ENCODE assay signal across 12 cellular contexts in the genomic region with DNA sequence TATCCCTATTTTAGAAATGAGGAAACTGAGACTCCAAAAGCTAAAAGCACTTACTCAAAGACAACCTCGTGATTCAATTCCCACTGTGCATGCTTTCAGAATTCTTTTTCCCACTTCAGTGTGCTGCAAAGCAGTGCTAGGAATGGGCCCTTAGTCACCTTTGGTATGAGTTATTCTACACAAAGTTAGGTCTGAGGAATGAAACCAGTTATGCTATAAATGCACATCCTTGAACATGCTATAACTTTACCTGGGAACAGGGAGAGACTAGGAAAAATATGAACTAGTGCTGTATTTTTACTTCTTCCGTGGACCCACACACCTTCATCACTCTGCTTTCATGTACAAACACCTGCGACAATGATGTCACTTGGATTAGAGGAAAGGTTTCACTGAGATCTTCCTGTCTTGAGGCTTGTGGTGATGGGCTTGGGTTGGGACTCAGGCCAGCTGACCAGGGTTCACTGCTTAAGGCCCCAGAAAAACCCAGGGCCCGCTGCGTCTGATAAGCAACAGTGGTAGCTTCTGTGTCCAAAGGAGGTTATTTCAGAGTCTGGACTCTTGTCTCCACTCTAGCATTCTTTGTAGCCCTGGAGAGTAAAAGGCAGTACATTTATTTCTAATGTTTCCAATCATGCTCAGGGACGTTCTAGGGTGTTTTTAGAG.
DNase-seq lines count a peak whose midpoint lies in the region; ATAC-seq and TF ChIP-seq lines count a peak whose summit lies in the region.
"Had no signal": no experiment of that assay in that cellular context is flagged by ENCODE, and none has a peak within 500 bp of the region (broad histone marks: within the 10 kb centered on the region; RNA-seq: fewer than 3 reads in every experiment).

No MANE protein-coding gene starts in this region.

- H2BK15ac ChIP-seq in mesenchymal stem cell (ENCODE audit: low read depth, poor library complexity, severe bottlenecking) = no peak overlapping the region

- H3K27me3 ChIP-seq in OCI-LY3 (ENCODE audit: low read depth, low read length) (no peaks in the 10 kb centered on the region), endocrine pancreas (ENCODE audit: control insufficient read depth, insufficient read depth, low read length) (no peaks in the 10 kb centered on the region), mesenchymal stem cell (ENCODE audit: control insufficient read depth in 1 of 2, insufficient read depth in 1 of 2, low read length in 2 of 2) (no peaks in the 10 kb centered on the region)

- H3K27ac Mint-ChIP-seq in activated CD8-positive, alpha-beta memory T cell treated with anti-CD3 and anti-CD28 coated beads, Interleukin-2, amount 10 ng/mL, durations not matched to agents 7 days and 5 days = no peak overlapping the region
- H3K27ac Mint-ChIP-seq: activated naive CD4-positive, alpha-beta T cell treated with anti-CD3 and anti-CD28 coated beads for 36 hours; CD4-positive, alpha-beta T cell had no signal

- peaks cover 7% of the 10 kb centered on the region for H3K4me1 Mint-ChIP-seq in activated CD8-positive, alpha-beta memory T cell treated with anti-CD3 and anti-CD28 coated beads, Interleukin-2, amount 10 ng/mL, durations not matched to agents 7 days and 5 days

- H3K27ac ChIP-seq in OCI-LY3 (ENCODE audit: low read length) = no peak overlapping the region
- H3K27ac ChIP-seq in mesenchymal stem cell (ENCODE audit: low read length, poor library complexity, severe bottlenecking) = peak overlapping the region; percentile 72

- no peaks in the 10 kb centered on the region for H3K9me3 ChIP-seq in OCI-LY3 (ENCODE audit: insufficient read depth, low read length)
- H3K9me3 ChIP-seq in endocrine pancreas (ENCODE audit: control insufficient read depth, low read length) = no peaks in the 10 kb centered on the region
- H3K9me3 ChIP-seq in mesenchymal stem cell (ENCODE audit: control insufficient read depth, low read length) = no peaks in the 10 kb centered on the region

- peak; percentile 4 for ATAC-seq in GM19043 (IDR thresholded peaks at IDR 0.05; ENCODE audit: low read depth, unreplicated experiment)
- ATAC-seq in GM19452 (IDR thresholded peaks at IDR 0.05; ENCODE audit: unreplicated experiment) = no peak
- no peak for ATAC-seq in activated CD8-positive, alpha-beta memory T cell treated with anti-CD3 and anti-CD28 coated beads, Interleukin-2, amount 10 ng/mL, durations not matched to agents 7 days and 5 days

- H2BK120ac ChIP-seq in mesenchymal stem cell (ENCODE audit: low read depth, low read length) = no peak overlapping the region

- no peak overlapping the region for H3K18ac ChIP-seq in mesenchymal stem cell (ENCODE audit: low read depth in 1 of 2, low read length in 2 of 2)

- DNase-seq in mesenchymal stem cell = peak; percentile 26
- DNase-seq in activated CD8-positive, alpha-beta memory T cell treated with anti-CD3 and anti-CD28 coated beads, Interleukin-2, amount 10 ng/mL, durations not matched to agents 7 days and 5 days = no peak
- DNase-seq in NCI-H748 treated with DMSO at 0.1 percent for 48 hours (lab: John Stamatoyannopoulos, UW) = no peak
- no peak for DNase-seq in pons (ENCODE audit: low spot score)
- DNase-seq: NCI-H2171, occipital lobe had no signal

- H3K9ac ChIP-seq in OCI-LY3 (ENCODE audit: low read length) = no peak overlapping the region
- H3K9ac ChIP-seq in endocrine pancreas (ENCODE audit: control insufficient read depth, insufficient read depth, low read length) = no peak overlapping the region
- H3K9ac ChIP-seq in mesenchymal stem cell (ENCODE audit: low read length) = peak overlapping the region; percentile 83

- peak overlapping the region in 1 of 2 experiments; percentile 21 for H3K4ac ChIP-seq in mesenchymal stem cell (ENCODE audit: low read depth in 1 of 2, low read length in 2 of 2)

- no peaks in the 10 kb centered on the region for H3K36me3 Mint-ChIP-seq in activated CD8-positive, alpha-beta memory T cell treated with anti-CD3 and anti-CD28 coated beads, Interleukin-2, amount 10 ng/mL, durations not matched to agents 7 days and 5 days

- H3K4me3 ChIP-seq in OCI-LY3 (ENCODE audit: low read length) (no peak overlapping the region), endocrine pancreas (ENCODE audit: control insufficient read depth, insufficient read depth, low read length) (peak overlapping the region; percentile 19), mesenchymal stem cell (ENCODE audit: insufficient read depth in 1 of 2, low read depth in 1 of 2, low read length in 2 of 2) (peak overlapping the region in 1 of 2 experiments; percentile 74)

- peaks cover 22% of the 10 kb centered on the region for H3K27me3 Mint-ChIP-seq in activated CD8-positive, alpha-beta memory T cell treated with anti-CD3 and anti-CD28 coated beads, Interleukin-2, amount 10 ng/mL, durations not matched to agents 7 days and 5 days

- no peaks in the 10 kb centered on the region for H3K36me3 ChIP-seq in OCI-LY3 (replicated peaks; ENCODE audit: low read depth, low read length)
- H3K36me3 ChIP-seq in endocrine pancreas (ENCODE audit: control insufficient read depth, insufficient read depth, low read length) = no peaks in the 10 kb centered on the region
- H3K36me3 ChIP-seq in mesenchymal stem cell (ENCODE audit: control insufficient read depth in 1 of 2, insufficient read depth in 2 of 2, low read depth in 1 of 2, low read length in 2 of 2) = no peaks in the 10 kb centered on the region

- H3K23ac ChIP-seq in mesenchymal stem cell (ENCODE audit: low read length in 2 of 2) = no peak overlapping the region

- H3K14ac ChIP-seq in mesenchymal stem cell (ENCODE audit: low read length in 2 of 2) = no peak overlapping the region

- no peaks in the 10 kb centered on the region for H3K9me3 Mint-ChIP-seq in activated CD8-positive, alpha-beta memory T cell treated with anti-CD3 and anti-CD28 coated beads, Interleukin-2, amount 10 ng/mL, durations not matched to agents 7 days and 5 days (ENCODE audit: low read depth)
- H3K9me3 Mint-ChIP-seq: activated naive CD4-positive, alpha-beta T cell treated with anti-CD3 and anti-CD28 coated beads for 36 hours; CD4-positive, alpha-beta T cell had no signal

- no peak for TF ChIP-seq CTCF in OCI-LY3 (IDR thresholded peaks at IDR 0.05; ENCODE audit: low read depth, low read length)

- 74% methylated on average over 4 of the region's 6 CpGs for WGBS in mesenchymal stem cell

- H3K4me3 Mint-ChIP-seq in activated CD8-positive, alpha-beta memory T cell treated with anti-CD3 and anti-CD28 coated beads, Interleukin-2, amount 10 ng/mL, durations not matched to agents 7 days and 5 days = no peak overlapping the region
- H3K4me3 Mint-ChIP-seq: activated naive CD4-positive, alpha-beta T cell treated with anti-CD3 and anti-CD28 coated beads for 36 hours had no signal

- no peak overlapping the region for H2BK12ac ChIP-seq in mesenchymal stem cell (ENCODE audit: low read length in 2 of 2)

- H4K8ac ChIP-seq in mesenchymal stem cell (ENCODE audit: low read length) = no peak overlapping the region

- H4K20me1 ChIP-seq in OCI-LY3 (ENCODE audit: insufficient read depth, low read length) = no peaks in the 10 kb centered on the region

- H4K91ac ChIP-seq in mesenchymal stem cell (ENCODE audit: low read length) = no peak overlapping the region

- 0 out of 2 replicates have a peak overlapping the region, but pooled peaks have one; percentile 45 for H3K4me2 ChIP-seq in OCI-LY3 (ENCODE audit: low read length)
- no peak overlapping the region for H3K4me2 ChIP-seq in mesenchymal stem cell (ENCODE audit: low read length, poor library complexity, severe bottlenecking)

- H3K79me1 ChIP-seq in mesenchymal stem cell (replicated peaks; ENCODE audit: low read length, poor library complexity, severe bottlenecking) = no peaks in the 10 kb centered on the region

- no peak overlapping the region for H2AFZ ChIP-seq in OCI-LY3 (ENCODE audit: low read depth, low read length)
- no peak overlapping the region for H2AFZ ChIP-seq in mesenchymal stem cell (ENCODE audit: low read depth, low read length)

- H2BK5ac ChIP-seq in mesenchymal stem cell (ENCODE audit: low read depth, low read length, poor library complexity, severe bottlenecking) = no peak overlapping the region

- no peaks in the 10 kb centered on the region; the same call in 1 of the 2 replicates for H3K4me1 ChIP-seq in OCI-LY3 (ENCODE audit: low read length)
- no peaks in the 10 kb centered on the region for H3K4me1 ChIP-seq in endocrine pancreas (ENCODE audit: control insufficient read depth, insufficient read depth, low read length)
- H3K4me1 ChIP-seq in mesenchymal stem cell (ENCODE audit: control insufficient read depth, insufficient read depth, low read depth, low read length) = peaks cover 5% of the 10 kb centered on the region

- no peaks in the 10 kb centered on the region for H3K79me2 ChIP-seq in OCI-LY3 (ENCODE audit: low read length)

- H2AK5ac ChIP-seq in mesenchymal stem cell (ENCODE audit: low read length, severe bottlenecking) = peak overlapping the region; percentile 70

- CTCF ChIA-PET in activated CD8-positive, alpha-beta memory T cell treated with anti-CD3 and anti-CD28 coated beads, Interleukin-2, amount 10 ng/mL, durations not matched to agents 7 days and 5 days (lab: Charles Lee) = interaction anchor here (0.7 to 1.7 kb wide), 2 partner anchors 14 to 261 kb away, joined by 3 to 4 read pairs; no protein-coding TSS in a partner anchor
